ENCODE assay signal across 8 cellular contexts in genomic region chr1:204685236-204686006, GRCh38. TPM values are rescaled to one million over a fixed set of nuclear protein-coding genes. Genes with fewer than 3 reads are reported as not detected.
A peak's percentile ranks its signal among the peaks of the same experiment; 100 is the strongest.
DNase-seq lines count a peak whose midpoint lies in the region; TF ChIP-seq lines count a peak whose summit lies in the region.

LRRN2 (minus strand) TSS chr1:204685738; CDS start chr1:204619992, 65,746 bp downstream.

- DNase-seq in MG63: peak; percentile 62
- DNase-seq in colonic mucosa: peak; percentile 69
- peak; percentile 63 for DNase-seq in midbrain (lab: John Stamatoyannopoulos, UW)
- no peak for DNase-seq in HuH-7.5 (ENCODE audit: low spot score)
- DNase-seq in GM19238 (ENCODE audit: insufficient read length, low spot score): no peak
- DNase-seq in GM13977 (ENCODE audit: low spot score): no peak

- peaks cover 37% of the 10 kb centered on the region for H4K20me1 ChIP-seq in BLaER1

- H3K27me3 ChIP-seq in BLaER1 (no peaks in the 10 kb centered on the region), MG63 (0 out of 2 replicates have a peak, but pooled peaks cover 3% of the 10 kb centered on the region), colonic mucosa (peaks cover 3% of the 10 kb centered on the region)

- H3K36me3 ChIP-seq in BLaER1: peaks cover 26% of the 10 kb centered on the region
- H3K36me3 ChIP-seq in MG63: no peaks in the 10 kb centered on the region
- H3K36me3 ChIP-seq in colonic mucosa: no peaks in the 10 kb centered on the region
- no peaks in the 10 kb centered on the region for H3K36me3 ChIP-seq in urinary bladder (ENCODE audit: insufficient read depth)

- in situ Hi-C loops in GM13977 (cut with MboI; ENCODE audit: low pct_unique_long_range_greater_than_20kb, low sequenced_read_pairs, unreplicated experiment): no loop called here

- WGBS in urinary bladder: 2% methylated on average over 84 of the region's 84 CpGs

- TF ChIP-seq CTCF in colonic mucosa (IDR thresholded peaks at IDR 0.05) (no peak), GM13977 (IDR thresholded peaks at IDR 0.05; ENCODE audit: extremely low read depth, insufficient read depth, missing control alignments) (no peak)

- intact Hi-C loops in colonic mucosa (cut with DNase I): no loop called here

- H3K9ac ChIP-seq in BLaER1 (peak within 1 kb of the TSS; percentile 98), colonic mucosa (ENCODE audit: low read depth in 2 of 2, low read length in 2 of 2) (peak within 1 kb of the TSS; percentile 23 to 60)

- H3K4me3 ChIP-seq in BLaER1 (peak within 1 kb of the TSS; percentile 97), MG63 (peak within 1 kb of the TSS; percentile 62), colonic mucosa (peak within 1 kb of the TSS; percentile 56), urinary bladder (ENCODE audit: low read depth, low read length) (peak within 1 kb of the TSS; percentile 29)

- H3K4me1 ChIP-seq in BLaER1 (peaks cover 51% of the 10 kb centered on the region), colonic mucosa (peaks cover 6% of the 10 kb centered on the region), urinary bladder (ENCODE audit: insufficient read depth) (no peaks in the 10 kb centered on the region)

- H3K9me3 ChIP-seq in BLaER1 (no peaks in the 10 kb centered on the region), MG63 (no peaks in the 10 kb centered on the region), colonic mucosa (no peaks in the 10 kb centered on the region)

- H3K27ac ChIP-seq in BLaER1 (peak within 1 kb of the TSS; percentile 99), colonic mucosa (peak within 1 kb of the TSS; percentile 24), urinary bladder (ENCODE audit: low read depth) (no peak within 1 kb of the TSS)

- peak within 1 kb of the TSS; percentile 99 for H3K4me2 ChIP-seq in BLaER1

RNA-seq across cellular contexts. Expression of gene LRRN2, which starts in this region (rescaled TPM):
- 1.6 and 3.4 TPM in 2 replicates for total RNA-seq in MG63 (2014; rRNA removed; shearing (Covaris generic); ENCODE audit: low replicate concordance)
- total RNA-seq in colonic mucosa (10 to 100 TPM; 13.1 to 13.9 TPM), urinary bladder (0.90 TPM)
- polyA plus RNA-seq in urinary bladder: 1.8 TPM

Comparison
In these comparisons a context has a peak if more than half of its experiments do, and no peak if none do; other contexts are left out.
1. H3K4me3 ChIP-seq: peak in every context shown above with its lines; median percentile 97 in BLaER1; 62 in MG63; 56 in colonic mucosa; 29 in urinary bladder.
2. DNase-seq: peak in MG63 (single experiment), colonic mucosa (single experiment) and midbrain (single experiment); none in HuH-7.5 (single experiment), GM19238 (single experiment) and GM13977 (single experiment).